In the genomic region with DNA sequence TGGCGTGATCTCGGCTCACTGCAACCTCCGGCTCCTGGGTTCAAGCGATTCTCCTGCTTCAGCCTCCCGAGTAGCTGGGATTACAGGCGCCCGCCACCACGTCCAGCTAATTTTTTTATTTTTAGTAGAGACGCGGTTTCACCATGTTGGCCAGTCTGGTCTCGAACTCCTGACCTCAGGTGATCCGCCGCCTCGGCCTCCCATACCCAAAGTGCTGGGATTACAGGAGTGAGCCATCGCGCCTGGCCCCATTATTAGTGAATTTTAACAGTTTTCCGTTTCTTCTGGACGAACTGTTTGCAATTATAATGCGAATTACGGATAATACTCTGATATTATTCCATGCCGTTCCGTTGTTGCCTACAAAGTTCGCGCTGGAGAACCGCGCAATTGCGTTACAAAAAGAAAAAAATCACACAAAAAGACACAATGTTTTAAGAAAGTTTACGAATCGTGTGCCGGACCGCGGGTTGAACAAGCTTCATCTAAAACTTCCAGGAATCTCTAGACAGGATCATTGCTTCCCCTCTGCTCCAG, we compare ENCODE assay signal across 6 cellular contexts. TPM values are rescaled to one million over a fixed set of nuclear protein-coding genes. Genes with fewer than 3 reads are reported as not detected.
DNase-seq lines count a peak whose midpoint lies in the region; ATAC-seq and TF ChIP-seq lines count a peak whose summit lies in the region.
"Not testable (repeated sequence)": the region's sequence is repeated elsewhere in the genome, so short reads cannot be mapped to it uniquely, and the experiment has no call there.

No MANE protein-coding gene starts in this region.

- CTCF ChIA-PET in activated CD4-positive, alpha-beta T cell treated with anti-CD3 and anti-CD28 coated beads for 36 hours (lab: Charles Lee): interaction anchor here (1.0 to 1.2 kb wide), 4 partner anchors 19 to 135 kb away, joined by 4 read pairs; no protein-coding TSS in a partner anchor

- H3K9ac ChIP-seq in iPS-20b (ENCODE audit: low read depth, low read length): peak overlapping the region; percentile 99
- not testable (repeated sequence) for H3K9ac ChIP-seq in parathyroid adenoma

- POLR2A ChIA-PET in activated CD4-positive, alpha-beta T cell treated with anti-CD3 and anti-CD28 coated beads for 36 hours (lab: Charles Lee): interaction anchor here (0.7 to 1.3 kb wide), 6 partner anchors 9 to 70 kb away, joined by 3 to 9 read pairs (median 4); a partner anchor contains a TSS

- H3K79me2 ChIP-seq in parathyroid adenoma: peaks cover 37% of the 10 kb centered on the region

- not testable (repeated sequence) for ATAC-seq in activated CD4-positive, alpha-beta T cell treated with anti-CD3 and anti-CD28 coated beads for 36 hours

- H3K27me3 ChIP-seq in iPS-20b (ENCODE audit: insufficient read depth, low read length); parathyroid adenoma (ENCODE audit: control insufficient read depth, insufficient read depth, low read length); vagina: not testable (repeated sequence)

- H3K4me3 Mint-ChIP-seq in HFFc6: peak overlapping the region; percentile 96
- peak overlapping the region; percentile 94 for H3K4me3 Mint-ChIP-seq in activated CD4-positive, alpha-beta T cell treated with anti-CD3 and anti-CD28 coated beads for 36 hours

- H3K36me3 ChIP-seq in iPS-20b (ENCODE audit: insufficient read depth, low read depth, low read length): peaks cover 31% of the 10 kb centered on the region
- H3K36me3 ChIP-seq in parathyroid adenoma (ENCODE audit: control insufficient read depth, insufficient read depth, low read length): not testable (repeated sequence)
- peaks cover 0 to 14% of the 10 kb centered on the region in 2 donors for H3K36me3 ChIP-seq in vagina

- H3K4me3 ChIP-seq in iPS-20b (ENCODE audit: low read length) (peak overlapping the region; percentile 99), parathyroid adenoma (ENCODE audit: low read depth, low read length) (peak overlapping the region; percentile 91), vagina (peak overlapping the region; percentile 78 to 83)

- not testable (repeated sequence) for H3K27me3 Mint-ChIP-seq in HFFc6 (ENCODE audit: insufficient read depth); activated CD4-positive, alpha-beta T cell treated with anti-CD3 and anti-CD28 coated beads for 36 hours

- H3K4me1 Mint-ChIP-seq in HFFc6 (ENCODE audit: low read depth): peaks cover 38% of the 10 kb centered on the region
- H3K4me1 Mint-ChIP-seq in activated CD4-positive, alpha-beta T cell treated with anti-CD3 and anti-CD28 coated beads for 36 hours: peaks cover 35% of the 10 kb centered on the region

- H3K27ac ChIP-seq in cingulate gyrus (ENCODE audit: low read depth, low read length) (peak overlapping the region; percentile 65), iPS-20b (ENCODE audit: low read length) (peak overlapping the region; percentile 90), parathyroid adenoma (peak overlapping the region; percentile 96), vagina (peak overlapping the region; percentile 96)

- H3K4me1 ChIP-seq in iPS-20b (ENCODE audit: insufficient read depth, low read length): peaks cover 22% of the 10 kb centered on the region
- peaks cover 10% of the 10 kb centered on the region for H3K4me1 ChIP-seq in parathyroid adenoma
- H3K4me1 ChIP-seq in vagina: peaks cover 46% of the 10 kb centered on the region

- not testable (repeated sequence) for TF ChIP-seq CTCF in HFFc6 (IDR thresholded peaks at IDR 0.05); parathyroid adenoma (IDR thresholded peaks at IDR 0.05); vagina (IDR thresholded peaks at IDR 0.05)

- peaks cover 21% of the 10 kb centered on the region for H3K36me3 Mint-ChIP-seq in HFFc6 (ENCODE audit: low read depth)
- H3K36me3 Mint-ChIP-seq in activated CD4-positive, alpha-beta T cell treated with anti-CD3 and anti-CD28 coated beads for 36 hours (ENCODE audit: low read depth): peaks cover 28% of the 10 kb centered on the region

- H3K27ac Mint-ChIP-seq in HFFc6: peak overlapping the region; percentile 91
- H3K27ac Mint-ChIP-seq in activated CD4-positive, alpha-beta T cell treated with anti-CD3 and anti-CD28 coated beads for 36 hours: peak overlapping the region; percentile 97

- not testable (repeated sequence) for H3K9me3 Mint-ChIP-seq in HFFc6; activated CD4-positive, alpha-beta T cell treated with anti-CD3 and anti-CD28 coated beads for 36 hours (ENCODE audit: low read depth)

- peak overlapping the region; percentile 75 for H3K4me2 ChIP-seq in parathyroid adenoma (ENCODE audit: low read length)

- H3K9me3 ChIP-seq in iPS-20b (ENCODE audit: insufficient read depth, low read depth, low read length); parathyroid adenoma (ENCODE audit: control insufficient read depth, low read length); vagina: not testable (repeated sequence)

- peak overlapping the region; percentile 93 for H2AFZ ChIP-seq in parathyroid adenoma

- not testable (repeated sequence) for DNase-seq in HFFc6; activated CD4-positive, alpha-beta T cell treated with anti-CD3 and anti-CD28 coated beads for 36 hours; vagina (ENCODE audit: extremely low spot score in 2 of 2)

- intact Hi-C loops in activated CD4-positive, alpha-beta T cell treated with anti-CD3 and anti-CD28 coated beads for 36 hours (cut with DNase I, micrococcal nuclease): loop anchor here (1.0 to 2.0 kb wide), 7 partner anchors 31 to 123 kb away; a partner anchor contains a TSS
- intact Hi-C loops in vagina (cut with DNase I): not testable (repeated sequence)

- TF ChIP-seq POLR2A in vagina (IDR thresholded peaks at IDR 0.05): not testable (repeated sequence)

RNA-seq across cellular contexts. Expression of a gene that starts 0.6 kb away (rescaled TPM):
- total RNA-seq in HFFc6 (2021; fragmentation: NEBNext Ultra II Directional; extraction: Animal tissue kit (Norgen Biotek cat#: 25700)): 100 to 1,000 TPM; 144 to 217 (median 194) TPM
- 100 to 1,000 TPM; 250 to 304 TPM for total RNA-seq in activated CD4-positive, alpha-beta T cell treated with anti-CD3 and anti-CD28 coated beads for 36 hours
- 140 TPM for total RNA-seq in vagina

RNA-seq across cellular contexts. Expression of a gene that starts 31.1 kb away (rescaled TPM):
- total RNA-seq in HFFc6 (2021; fragmentation: NEBNext Ultra II Directional; extraction: Animal tissue kit (Norgen Biotek cat#: 25700)): 10 to 100 TPM; 23.5 to 30.2 (median 26.0) TPM
- total RNA-seq in activated CD4-positive, alpha-beta T cell treated with anti-CD3 and anti-CD28 coated beads for 36 hours: 10 to 100 TPM in 1 of 2 experiments, 1 to 10 TPM in 1; 9.1 to 10.1 TPM
- total RNA-seq in vagina: 146 TPM

RNA-seq across cellular contexts. Expression of a gene that starts 54.0 kb away (rescaled TPM):
- 100 to 1,000 TPM in 1 of 6 experiments, 10 to 100 TPM in 5; 82.5 to 107 (median 92.4) TPM for total RNA-seq in HFFc6 (2021; fragmentation: NEBNext Ultra II Directional; extraction: Animal tissue kit (Norgen Biotek cat#: 25700))
- total RNA-seq in activated CD4-positive, alpha-beta T cell treated with anti-CD3 and anti-CD28 coated beads for 36 hours: 10 to 100 TPM; 74.3 to 93.4 TPM
- 88.1 TPM for total RNA-seq in vagina

RNA-seq across cellular contexts. Expression of a gene that starts 58.2 kb away (rescaled TPM):
- under 1 TPM in 2 of 6 experiments, not detected in 4; 0.21 TPM for total RNA-seq in HFFc6 (2021; fragmentation: NEBNext Ultra II Directional; extraction: Animal tissue kit (Norgen Biotek cat#: 25700))
- 1 to 10 TPM in 1 of 2 experiments, under 1 TPM in 1; 0.90 to 1.1 TPM for total RNA-seq in activated CD4-positive, alpha-beta T cell treated with anti-CD3 and anti-CD28 coated beads for 36 hours
- total RNA-seq in vagina: 0.49 TPM
